Comparison of ENCODE assay signal across 18 cellular contexts in the genomic region with DNA sequence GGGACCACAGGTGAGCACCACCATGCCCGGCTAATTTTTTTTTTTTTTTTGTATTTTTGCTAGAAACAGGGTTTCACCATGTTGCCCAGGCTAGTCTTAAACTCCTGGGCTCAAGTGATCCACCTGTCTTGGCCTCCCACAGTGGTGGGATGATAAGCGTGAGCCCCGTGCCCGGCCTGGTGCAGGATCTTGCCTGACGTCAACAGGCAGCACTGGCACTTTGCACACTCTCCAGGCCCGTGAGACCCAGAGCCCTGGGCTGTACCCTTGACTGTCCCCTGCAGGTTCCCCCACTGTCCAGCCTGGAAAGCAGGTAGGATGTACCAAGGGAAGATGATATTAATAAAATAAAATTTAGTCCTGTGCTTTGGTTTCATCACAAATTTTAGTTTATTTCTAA. TPM values are rescaled to one million over a fixed set of nuclear protein-coding genes. Genes with fewer than 3 reads are reported as not detected.
DNase-seq lines count a peak whose midpoint lies in the region; ATAC-seq lines count a peak whose summit lies in the region.
"Had no signal": no experiment of that assay in that cellular context is flagged by ENCODE, and none has a peak within 500 bp of the region (broad histone marks: within the 10 kb centered on the region; RNA-seq: fewer than 3 reads in every experiment).

No MANE protein-coding gene starts in this region.

- H3K4me2 ChIP-seq in mesendoderm (ENCODE audit: low read length), result no peak overlapping the region

- no CpG with 5 or more reads among the region's 6 CpGs for WGBS in mesendoderm (ENCODE audit: extremely low coverage, insufficient coverage, low lambda C conversion rate)

- no peak overlapping the region for H3K4me3 Mint-ChIP-seq in stimulated activated effector memory CD8-positive, alpha-beta T cell treated with anti-CD3 and anti-CD28 coated beads, Interleukin-12 subunit alpha, Interleukin-12 subunit beta, amount 100 ng/mL, for 72 hours
- H3K4me3 Mint-ChIP-seq: CD14-positive monocyte had no signal

- H3K79me1 ChIP-seq in mesendoderm (ENCODE audit: low read length), result no peaks in the 10 kb centered on the region

- H3K9ac ChIP-seq in mesendoderm (ENCODE audit: low read length), result no peak overlapping the region
- H3K9ac ChIP-seq: GM23248 had no signal

- H3K56ac ChIP-seq in mesendoderm (ENCODE audit: low read length), result no peak overlapping the region

- H3K4me3 ChIP-seq in H7 (ENCODE audit: insufficient read depth, low read depth, low read length), result no peak overlapping the region
- H3K4me3 ChIP-seq in mesendoderm (ENCODE audit: low read length), result no peak overlapping the region
- H3K4me3 ChIP-seq: GM23248 had no signal

- H3K36me3 ChIP-seq in H7 (replicated peaks; ENCODE audit: control insufficient read depth, insufficient read depth, low read length), result no peaks in the 10 kb centered on the region
- H3K36me3 ChIP-seq in mesendoderm (ENCODE audit: control insufficient read depth, insufficient read depth, low read length), result no peaks in the 10 kb centered on the region

- peak; percentile 29 for ATAC-seq in left lobe of liver
- ATAC-seq in stimulated activated effector memory CD8-positive, alpha-beta T cell treated with anti-CD3 and anti-CD28 coated beads, Interleukin-12 subunit alpha, Interleukin-12 subunit beta, amount 100 ng/mL, for 72 hours, result no peak
- ATAC-seq: PC-3 had no signal

- H3K79me2 ChIP-seq in mesendoderm (ENCODE audit: control insufficient read depth, insufficient read depth, low read length), result no peaks in the 10 kb centered on the region

- no peak overlapping the region for H2AK5ac ChIP-seq in mesendoderm (ENCODE audit: low read length)

- no peak overlapping the region for H2BK15ac ChIP-seq in mesendoderm (replicated peaks; ENCODE audit: low read depth)

- H3K23ac ChIP-seq in mesendoderm (ENCODE audit: low read length), result no peak overlapping the region

- H3K27ac Mint-ChIP-seq in stimulated activated effector memory CD8-positive, alpha-beta T cell treated with anti-CD3 and anti-CD28 coated beads, Interleukin-12 subunit alpha, Interleukin-12 subunit beta, amount 100 ng/mL, for 72 hours, result peak overlapping the region; percentile 46
- H3K27ac Mint-ChIP-seq: CD14-positive monocyte had no signal

- no peak overlapping the region for H3K18ac ChIP-seq in mesendoderm (ENCODE audit: low read length)

- H3K4me1 ChIP-seq in mesendoderm (ENCODE audit: control insufficient read depth, low read depth, low read length), result no peaks in the 10 kb centered on the region

- H3K4me1 Mint-ChIP-seq in stimulated activated effector memory CD8-positive, alpha-beta T cell treated with anti-CD3 and anti-CD28 coated beads, Interleukin-12 subunit alpha, Interleukin-12 subunit beta, amount 100 ng/mL, for 72 hours, result no peaks in the 10 kb centered on the region

- no peak overlapping the region for H3K4ac ChIP-seq in mesendoderm (ENCODE audit: low read depth, low read length)

- no peaks in the 10 kb centered on the region for H3K36me3 Mint-ChIP-seq in stimulated activated effector memory CD8-positive, alpha-beta T cell treated with anti-CD3 and anti-CD28 coated beads, Interleukin-12 subunit alpha, Interleukin-12 subunit beta, amount 100 ng/mL, for 72 hours
- H3K36me3 Mint-ChIP-seq: CD14-positive monocyte had no signal

- peak; percentile 12 for DNase-seq in H7
- DNase-seq in NCI-H748 treated with DMSO at 0.1 percent for 48 hours (lab: John Stamatoyannopoulos, UW), result peak; percentile 71
- DNase-seq in left lobe of liver (ENCODE audit: low spot score), result no peak
- no peak for DNase-seq in stimulated activated effector memory CD8-positive, alpha-beta T cell treated with anti-CD3 and anti-CD28 coated beads, Interleukin-12 subunit alpha, Interleukin-12 subunit beta, amount 100 ng/mL, for 72 hours (ENCODE audit: low spot score in 2 of 2)
- DNase-seq in DMS 273 (lab: John Stamatoyannopoulos, UW; ENCODE audit: unreplicated experiment), result no peak
- DNase-seq in kidney glomerular epithelial cell (lab: John Stamatoyannopoulos, UW), result no peak
- no peak for DNase-seq in mesendoderm
- DNase-seq: AML-193, DMS 273 treated with DMSO at 0.1 percent for 48 hours, GF-D8, GM23248, HCEC 1CT, KBM-7, NCI-H187 treated with DMSO at 0.1 percent for 48 hours, NCI-H226, PC-3, T-helper 1 cell had no signal

- H4K8ac ChIP-seq in mesendoderm (ENCODE audit: low read depth, low read length), result no peak overlapping the region

- no peaks in the 10 kb centered on the region for H3K27me3 ChIP-seq in H7 (ENCODE audit: control insufficient read depth, insufficient read depth, low read length)
- H3K27me3 ChIP-seq in mesendoderm (ENCODE audit: insufficient read depth, low read length, poor library complexity), result no peaks in the 10 kb centered on the region

- no peak overlapping the region for H2BK5ac ChIP-seq in mesendoderm (ENCODE audit: low read length)

- H4K5ac ChIP-seq in mesendoderm (ENCODE audit: low read length), result no peak overlapping the region

- H2BK120ac ChIP-seq in mesendoderm (ENCODE audit: low read depth, low read length), result no peak overlapping the region

- no peak overlapping the region for H3K27ac ChIP-seq in mesendoderm (ENCODE audit: low read depth, low read length)
- H3K27ac ChIP-seq: GM23248 had no signal

- H3K9me3 Mint-ChIP-seq in stimulated activated effector memory CD8-positive, alpha-beta T cell treated with anti-CD3 and anti-CD28 coated beads, Interleukin-12 subunit alpha, Interleukin-12 subunit beta, amount 100 ng/mL, for 72 hours, result no peaks in the 10 kb centered on the region

RNA-seq across cellular contexts. Expression of a gene that starts 29.1 kb away (rescaled TPM):
- total RNA-seq in H7 (2014; rRNA removed; shearing (Covaris generic)), result 2.2 and 2.6 TPM in 2 replicates
- 10.6 TPM for total RNA-seq in left lobe of liver
- polyA plus RNA-seq in mesendoderm (2013, experiment 1 of 2), result 1.1 TPM
- polyA plus RNA-seq in mesendoderm (2013, experiment 2 of 2), result 1.1 TPM
- total RNA-seq: GM23248 had no signal

RNA-seq across cellular contexts. Expression of a gene that starts 44.3 kb away (rescaled TPM):
- total RNA-seq in H7 (2014; rRNA removed; shearing (Covaris generic)), result 83.1 and 84.6 TPM in 2 replicates
- total RNA-seq in left lobe of liver, result 25.9 TPM
- polyA plus RNA-seq in mesendoderm (2013, experiment 1 of 2), result 34.7 TPM
- 35.7 TPM for polyA plus RNA-seq in mesendoderm (2013, experiment 2 of 2)

RNA-seq across cellular contexts. Expression of a gene that starts 51.7 kb away (rescaled TPM):
- total RNA-seq in H7 (2014; rRNA removed; shearing (Covaris generic)), result not detected in 2 replicates
- total RNA-seq in left lobe of liver, result not detected
- polyA plus RNA-seq in mesendoderm (2013, experiment 1 of 2), result 0.07 TPM
- 0.06 TPM for polyA plus RNA-seq in mesendoderm (2013, experiment 2 of 2)
- total RNA-seq: GM23248 had no signal
- polyA plus RNA-seq: GM23248 had no signal

RNA-seq across cellular contexts. Expression of a gene that starts 56.2 kb away (rescaled TPM):
- total RNA-seq in H7 (2014; rRNA removed; shearing (Covaris generic)), result 0.14 TPM in 1 of 2 replicates, not detected in the other
- not detected for total RNA-seq in left lobe of liver
- 0.03 TPM for polyA plus RNA-seq in mesendoderm (2013, experiment 1 of 2)
- not detected for polyA plus RNA-seq in mesendoderm (2013, experiment 2 of 2)
- total RNA-seq: GM23248 had no signal
- polyA plus RNA-seq: GM23248 had no signal

RNA-seq across cellular contexts. Expression of a gene that starts 59.3 kb away (rescaled TPM):
- 27.8 and 29.9 TPM in 2 replicates for total RNA-seq in H7 (2014; rRNA removed; shearing (Covaris generic))
- 85.2 TPM for total RNA-seq in left lobe of liver
- 8.4 TPM for polyA plus RNA-seq in mesendoderm (2013, experiment 1 of 2)
- 8.9 TPM for polyA plus RNA-seq in mesendoderm (2013, experiment 2 of 2)

Comparison
In these comparisons a context has a peak if more than half of its experiments do, and no peak if none do; other contexts are left out.
1. DNase-seq: peak in H7 (single experiment) and NCI-H748 treated with DMSO at 0.1 percent for 48 hours (single experiment); none in left lobe of liver (single experiment), stimulated activated effector memory CD8-positive, alpha-beta T cell treated with anti-CD3 and anti-CD28 coated beads, Interleukin-12 subunit alpha, Interleukin-12 subunit beta, amount 100 ng/mL, for 72 hours (0 of 2), DMS 273 (single experiment), kidney glomerular epithelial cell (single experiment) and mesendoderm (single experiment).